ENCODE assay signal across 8 cellular contexts in genomic region chr19:52188822-52189744, GRCh38.
DNase-seq lines count a peak whose midpoint lies in the region; ATAC-seq and TF ChIP-seq lines count a peak whose summit lies in the region.

No MANE protein-coding gene starts in this region.

- peak; percentile 4 for ATAC-seq in GM21423 (IDR thresholded peaks at IDR 0.05; ENCODE audit: unreplicated experiment)

- peak overlapping the region; percentile 74 for H3K27ac ChIP-seq in angular gyrus (ENCODE audit: low read depth, low read length)

- TF ChIP-seq CTCF in GM10266 (IDR thresholded peaks at IDR 0.05; ENCODE audit: control insufficient read depth, insufficient read depth, low read depth, missing control alignments) = no peak

- DNase-seq in COLO668 (lab: John Stamatoyannopoulos, UW; ENCODE audit: unreplicated experiment) (peak; percentile 100), NCI-H2171 (lab: John Stamatoyannopoulos, UW) (peak; percentile 80), iPS-NIHi11 (ENCODE audit: low spot score) (peak; percentile 89), GM10266 (ENCODE audit: extremely low spot score) (no peak)
- DNase-seq in stimulated activated CD4-positive, alpha-beta T cell treated with anti-CD3 and anti-CD28 coated beads, Interleukin-4, amount 100 ng/mL, for 1 hour = peak; percentile 97
- no peak for DNase-seq in activated effector memory CD4-positive, alpha-beta T cell treated with Interleukin-2 at 50 U/mL for 16 hours

Comparison
In these comparisons a context has a peak if more than half of its experiments do, and no peak if none do; other contexts are left out.
1. DNase-seq: peak in COLO668 (single experiment), NCI-H2171 (single experiment), iPS-NIHi11 (single experiment) and stimulated activated CD4-positive, alpha-beta T cell treated with anti-CD3 and anti-CD28 coated beads, Interleukin-4, amount 100 ng/mL, for 1 hour (single experiment); none in GM10266 (single experiment) and activated effector memory CD4-positive, alpha-beta T cell treated with Interleukin-2 at 50 U/mL for 16 hours (single experiment).